Comparison of ENCODE assay signal across 12 cellular contexts in genomic region chr6:77512554-77512953, GRCh38. TPM values are rescaled to one million over a fixed set of nuclear protein-coding genes. Genes with fewer than 3 reads are reported as not detected.
"Had no signal": no experiment of that assay in that cellular context is flagged by ENCODE, and none has a peak within 500 bp of the region (broad histone marks: within the 10 kb centered on the region; RNA-seq: fewer than 3 reads in every experiment).

No MANE protein-coding gene starts in this region.

- DNase-seq: GM23248, GOT3, H7, H9, HCEC 1CT, HFFc6 had no signal

- H3K9ac ChIP-seq: GM23248 had no signal

- ATAC-seq: GM23338, HCT116 had no signal

- H3K27ac ChIP-seq: GM23248 had no signal

- H3K4me1 ChIP-seq: HAP-1 had no signal

- H3K9me3 ChIP-seq: HAP-1 had no signal

- H2AFZ ChIP-seq: GM23248, GM23338 had no signal

- FAIRE-seq: H1, H54 had no signal

- H3K4me3 ChIP-seq: GM23248, GM23338, HAP-1 had no signal

- H3K36me3 ChIP-seq: HAP-1 had no signal

- H3K4me2 ChIP-seq: GM23338 had no signal

RNA-seq across cellular contexts. Expression of gene HTR1B, which starts 49.3 kb away (rescaled TPM):
- total RNA-seq: GM23248, H4 had no signal
- polyA plus RNA-seq: GM23248 had no signal
